ENCODE assay signal across 2 cellular contexts in genomic region chr6:109093732-109094131, GRCh38.
TF ChIP-seq lines count a peak whose summit lies in the region.

No MANE protein-coding gene starts in this region.

TF ChIP-seq in GM12878, 131 proteins besides CTCF, POLR2A, EP300 and RAD21 (continued from another document):
- TF ChIP-seq ZBTB33 (IDR thresholded peaks at IDR 0.05) (no peak), ESRRA (IDR thresholded peaks at IDR 0.05; ENCODE audit: low read length) (no peak), EED (IDR thresholded peaks at IDR 0.05; ENCODE audit: low read depth) (no peak), HDGF (IDR thresholded peaks at IDR 0.05) (no peak), FOXM1 (IDR thresholded peaks at IDR 0.05; ENCODE audit: low read depth, low read length) (no peak), SMC3 (IDR thresholded peaks at IDR 0.05; ENCODE audit: borderline replicate concordance, low read length) (no peak)
TF ChIP-seq in GM12878: peak in this region for 0.

TF ChIP-seq in liver, 16 proteins besides CTCF, POLR2A, EP300 and RAD21 (continued from another document):
- peak; percentile 16 for TF ChIP-seq ZBTB33 (IDR thresholded peaks at IDR 0.05)
